16 cellular contexts compared by ENCODE assay signal in genomic region chr20:609371-609964, GRCh38. TPM values are rescaled to one million over a fixed set of nuclear protein-coding genes. Genes with fewer than 3 reads are reported as not detected.
DNase-seq lines count a peak whose midpoint lies in the region; ATAC-seq, FAIRE-seq and TF ChIP-seq lines count a peak whose summit lies in the region.
"Had no signal": no experiment of that assay in that cellular context is flagged by ENCODE, and none has a peak within 500 bp of the region (broad histone marks: within the 10 kb centered on the region; RNA-seq: fewer than 3 reads in every experiment).

No MANE protein-coding gene starts in this region.

- TF ChIP-seq CTCF in astrocyte (IDR thresholded peaks at IDR 0.05; ENCODE audit: insufficient read depth, low read depth, low read length) (no peak), sigmoid colon (IDR thresholded peaks at IDR 0.05) (no peak), natural killer cell (IDR thresholded peaks at IDR 0.05) (no peak)

- FAIRE-seq in astrocyte (lab: Jason Lieb, UNC), result no peak
- FAIRE-seq: A204.1, keratinocyte had no signal

- H3K27ac Mint-ChIP-seq in astrocyte (ENCODE audit: unreplicated experiment) (no peak overlapping the region), natural killer cell (no peak overlapping the region)
- H3K27ac Mint-ChIP-seq: activated naive CD8-positive, alpha-beta T cell treated with anti-CD3 and anti-CD28 coated beads, Interleukin-2, amount 10 ng/mL, durations not matched to agents 7 days and 5 days; type B pancreatic cell had no signal

- H3K36me3 Mint-ChIP-seq in astrocyte (ENCODE audit: low read depth, unreplicated experiment) (no peaks in the 10 kb centered on the region), natural killer cell (no peaks in the 10 kb centered on the region)
- H3K36me3 Mint-ChIP-seq: activated naive CD8-positive, alpha-beta T cell treated with anti-CD3 and anti-CD28 coated beads, Interleukin-2, amount 10 ng/mL, durations not matched to agents 7 days and 5 days; type B pancreatic cell had no signal

- no peaks in the 10 kb centered on the region for H4K20me1 ChIP-seq in astrocyte (ENCODE audit: insufficient read depth, low read length)

- H3K9me3 Mint-ChIP-seq in astrocyte (ENCODE audit: unreplicated experiment), result peaks cover 3% of the 10 kb centered on the region
- no peaks in the 10 kb centered on the region for H3K9me3 Mint-ChIP-seq in natural killer cell
- H3K9me3 Mint-ChIP-seq: activated naive CD8-positive, alpha-beta T cell treated with anti-CD3 and anti-CD28 coated beads, Interleukin-2, amount 10 ng/mL, durations not matched to agents 7 days and 5 days; type B pancreatic cell had no signal

- H3K9ac ChIP-seq in astrocyte (ENCODE audit: low read length), result no peak overlapping the region
- H3K9ac ChIP-seq in iPS-15b (ENCODE audit: low read depth, low read length), result no peak overlapping the region
- H3K9ac ChIP-seq: KMS-11 had no signal

- H3K27me3 Mint-ChIP-seq in astrocyte (ENCODE audit: low read depth, unreplicated experiment) (peaks cover 61% of the 10 kb centered on the region), natural killer cell (ENCODE audit: low read depth in 2 of 2) (peaks cover 31 to 51% of the 10 kb centered on the region in 2 donors)

- H3K4me3 ChIP-seq in astrocyte (ENCODE audit: insufficient read depth, low read depth, low read length), result no peak overlapping the region
- peak overlapping the region; percentile 65 for H3K4me3 ChIP-seq in iPS-15b (ENCODE audit: low read depth, low read length)
- peak overlapping the region in 3 of 4 donors; percentile 23 to 33 (median 26) for H3K4me3 ChIP-seq in sigmoid colon

- H3K9me3 ChIP-seq in astrocyte (ENCODE audit: insufficient read depth, low read depth, low read length) (no peaks in the 10 kb centered on the region), iPS-15b (ENCODE audit: control insufficient read depth, insufficient read depth, low read length) (no peaks in the 10 kb centered on the region), sigmoid colon (no peaks in the 10 kb centered on the region)
- H3K9me3 ChIP-seq: spleen had no signal

- H3K27ac ChIP-seq in astrocyte (ENCODE audit: low read depth, low read length) (no peak overlapping the region), sigmoid colon (peak overlapping the region in 1 of 4 donors; percentile 27)
- H3K27ac ChIP-seq: KMS-11, spleen had no signal

- no peak for TF ChIP-seq POLR2A in sigmoid colon (IDR thresholded peaks at IDR 0.05)

- WGBS in sigmoid colon, 2 donors, result 9 to 21% methylated on average over 53 of the region's 54 CpGs

- H3K27me3 ChIP-seq in astrocyte (ENCODE audit: insufficient read depth, low read length) (peaks cover 43% of the 10 kb centered on the region), iPS-15b (ENCODE audit: control insufficient read depth, insufficient read depth, low read length) (peaks cover 29% of the 10 kb centered on the region), sigmoid colon (peaks cover 19 to 64% (median 58%) of the 10 kb centered on the region in 3 donors)

- H3K4me2 ChIP-seq in astrocyte (ENCODE audit: low read length), result no peak overlapping the region
- H3K4me2 ChIP-seq: KMS-11 had no signal

- H3K79me2 ChIP-seq in astrocyte (ENCODE audit: insufficient read depth, low read length), result no peaks in the 10 kb centered on the region

- peak; percentile 30 for DNase-seq in NCI-H2227 (lab: John Stamatoyannopoulos, UW; ENCODE audit: unreplicated experiment)
- DNase-seq in NCI-H2227 treated with DMSO at 0.1 percent for 48 hours (lab: John Stamatoyannopoulos, UW), result no peak
- DNase-seq in astrocyte (ENCODE audit: low read depth), result no peak
- DNase-seq in sigmoid colon, result no peak
- DNase-seq in natural killer cell, result no peak
- DNase-seq in NCI-H2196 (lab: John Stamatoyannopoulos, UW; ENCODE audit: unreplicated experiment), result no peak
- DNase-seq: NK-92 treated with Interleukin-12 subunit alpha and Interleukin-12 subunit beta, amount 100 ng/mL, for 24 hours; spleen had no signal

- intact Hi-C loops in sigmoid colon (cut with DNase I) (no loop called here), natural killer cell (cut with micrococcal nuclease) (no loop called here)

- no peak for TF ChIP-seq EP300 in sigmoid colon (IDR thresholded peaks at IDR 0.05)

- H3K4me3 Mint-ChIP-seq in astrocyte (ENCODE audit: unreplicated experiment), result no peak overlapping the region
- H3K4me3 Mint-ChIP-seq in natural killer cell, result no peak overlapping the region
- H3K4me3 Mint-ChIP-seq: activated naive CD8-positive, alpha-beta T cell treated with anti-CD3 and anti-CD28 coated beads, Interleukin-2, amount 10 ng/mL, durations not matched to agents 7 days and 5 days; type B pancreatic cell had no signal

- H3K4me1 Mint-ChIP-seq in astrocyte (ENCODE audit: low read depth, unreplicated experiment) (no peaks in the 10 kb centered on the region), natural killer cell (peaks cover 0 to 4% of the 10 kb centered on the region in 2 donors)

- H3K4me1 ChIP-seq in astrocyte (ENCODE audit: insufficient read depth, low read length), result no peaks in the 10 kb centered on the region
- peaks cover 7% of the 10 kb centered on the region for H3K4me1 ChIP-seq in iPS-15b (ENCODE audit: control insufficient read depth, insufficient read depth, low read length)
- H3K4me1 ChIP-seq in sigmoid colon, result peaks cover 0 to 4% (median 0%) of the 10 kb centered on the region in 4 donors

- peak overlapping the region; percentile 26 for H2AFZ ChIP-seq in astrocyte (ENCODE audit: low read depth, low read length)

- no peak for ATAC-seq in natural killer cell
- no peak for ATAC-seq in GM21423 (IDR thresholded peaks at IDR 0.05; ENCODE audit: unreplicated experiment)

- H3K36me3 ChIP-seq in astrocyte (ENCODE audit: insufficient read depth, low read length), result no peaks in the 10 kb centered on the region
- H3K36me3 ChIP-seq in iPS-15b (ENCODE audit: control insufficient read depth, insufficient read depth, low read length), result peaks cover 6% of the 10 kb centered on the region
- no peaks in the 10 kb centered on the region for H3K36me3 ChIP-seq in sigmoid colon
- H3K36me3 ChIP-seq: spleen had no signal

RNA-seq across cellular contexts. Expression of gene TCF15, which starts 0.6 kb away (rescaled TPM):
- not detected in 2 replicates for total RNA-seq in astrocyte
- under 1 TPM in 2 of 4 donors, not detected in 2; 0.36 to 0.66 TPM for total RNA-seq in sigmoid colon
- under 1 TPM in 1 of 3 donors, not detected in 2; 0.20 TPM for polyA plus RNA-seq in sigmoid colon
- under 1 TPM in 1 of 3 donors, not detected in 2; 0.32 TPM for total RNA-seq in natural killer cell
- total RNA-seq: activated naive CD8-positive, alpha-beta T cell treated with anti-CD3 and anti-CD28 coated beads, Interleukin-2, amount 10 ng/mL, durations not matched to agents 7 days and 5 days; fibroblast of lung had no signal
- polyA plus RNA-seq: fibroblast of lung, keratinocyte had no signal

RNA-seq across cellular contexts. Expression of gene SRXN1, which starts 43.5 kb away (rescaled TPM):
- total RNA-seq in astrocyte (15.9 and 17.7 TPM in 2 replicates), sigmoid colon (10 to 100 TPM; 16.8 to 32.4 (median 27.1) TPM), natural killer cell (10 to 100 TPM in 2 of 3 donors, 1 to 10 TPM in 1; 9.1 to 16.7 (median 11.6) TPM)
- polyA plus RNA-seq in sigmoid colon, result 10 to 100 TPM; 21.0 to 35.6 (median 27.5) TPM
